Comparison of ENCODE assay signal across 12 cellular contexts in genomic region chr14:39731912-39732311, GRCh38.
A peak's percentile ranks its signal among the peaks of the same experiment; 100 is the strongest.
DNase-seq lines count a peak whose midpoint lies in the region; ATAC-seq and TF ChIP-seq lines count a peak whose summit lies in the region.
"Had no signal": no experiment of that assay in that cellular context is flagged by ENCODE, and none has a peak within 500 bp of the region (broad histone marks: within the 10 kb centered on the region; RNA-seq: fewer than 3 reads in every experiment).

No MANE protein-coding gene starts in this region.

- no peak for TF ChIP-seq RAD21 in SK-N-SH (IDR thresholded peaks at IDR 0.05; ENCODE audit: low read length)

- WGBS in SK-N-SH (ENCODE audit: low lambda C conversion rate), result 0% methylated on average over 2 of the region's 2 CpGs

- no peak overlapping the region for H2AFZ ChIP-seq in SK-N-SH (ENCODE audit: low read depth)
- no peak overlapping the region for H2AFZ ChIP-seq in Karpas-422 (ENCODE audit: low read length)

- H3K27me3 ChIP-seq in SK-N-SH (ENCODE audit: insufficient read depth), result no peaks in the 10 kb centered on the region
- no peaks in the 10 kb centered on the region for H3K27me3 ChIP-seq in Karpas-422 (ENCODE audit: low read length)
- H3K27me3 ChIP-seq: neutrophil, thyroid gland had no signal

- H3K27ac ChIP-seq in SK-N-SH (ENCODE audit: low read depth in 2 of 2, low read length in 1 of 2) (no peak overlapping the region), Karpas-422 (ENCODE audit: low read length) (no peak overlapping the region), substantia nigra (ENCODE audit: low read depth, low read length, poor library complexity, severe bottlenecking) (no peak overlapping the region)
- H3K27ac ChIP-seq: neutrophil, thyroid gland had no signal

- no peaks in the 10 kb centered on the region for H3K36me3 ChIP-seq in SK-N-SH (replicated peaks in 1 of 2; ENCODE audit: control insufficient read depth in 1 of 2, insufficient read depth in 2 of 2, low read length in 1 of 2)
- no peaks in the 10 kb centered on the region for H3K36me3 ChIP-seq in Karpas-422 (ENCODE audit: insufficient read depth, low read length)
- H3K36me3 ChIP-seq: neutrophil, thyroid gland had no signal

- H3K9me2 ChIP-seq in SK-N-SH, result no peaks in the 10 kb centered on the region
- H3K9me2 ChIP-seq in Karpas-422 (replicated peaks; ENCODE audit: insufficient read depth, low read length), result no peaks in the 10 kb centered on the region

- peak; percentile 48 for TF ChIP-seq CTCF in SK-N-SH (IDR thresholded peaks at IDR 0.05)
- peak; percentile 46 for TF ChIP-seq CTCF in epithelial cell of proximal tubule (conservative IDR thresholded peaks at IDR 0.05; ENCODE audit: low read depth, low read length)
- no peak for TF ChIP-seq CTCF in foreskin fibroblast (IDR thresholded peaks at IDR 0.05; ENCODE audit: low read depth, low read length)

- DNase-seq in SK-N-SH (no peak), Karpas-422 (peak; percentile 82), epithelial cell of proximal tubule (ENCODE audit: low read depth) (no peak), foreskin fibroblast (no peak), substantia nigra (lab: John Stamatoyannopoulos, UW) (no peak)
- DNase-seq: left colon, NCI-H446, thyroid gland had no signal

- no peaks in the 10 kb centered on the region for H3K9me3 ChIP-seq in SK-N-SH
- no peaks in the 10 kb centered on the region for H3K9me3 ChIP-seq in Karpas-422 (ENCODE audit: low read length)
- H3K9me3 ChIP-seq: neutrophil, thyroid gland had no signal

- H4K20me1 ChIP-seq in SK-N-SH (ENCODE audit: insufficient read depth) (no peaks in the 10 kb centered on the region), Karpas-422 (ENCODE audit: insufficient read depth, low read depth, low read length) (no peaks in the 10 kb centered on the region)

- CTCF ChIA-PET in SK-N-SH (lab: Yijun Ruan, JAX), result interaction anchor here (1.0 kb wide), 2 partner anchors 10 to 12 kb away, joined by 3 read pairs; no protein-coding TSS in a partner anchor

- H3K79me2 ChIP-seq in SK-N-SH (ENCODE audit: insufficient read depth) (no peaks in the 10 kb centered on the region), Karpas-422 (ENCODE audit: low read length) (no peaks in the 10 kb centered on the region)

- no peak for TF ChIP-seq EP300 in SK-N-SH (IDR thresholded peaks at IDR 0.05; ENCODE audit: borderline replicate concordance in 1 of 2, low read depth in 1 of 2, low read length in 1 of 2)

- H3K9ac ChIP-seq in SK-N-SH, result no peak overlapping the region
- no peak overlapping the region for H3K9ac ChIP-seq in Karpas-422 (ENCODE audit: low read length)

- H3K4me2 ChIP-seq in SK-N-SH, result no peak overlapping the region
- H3K4me2 ChIP-seq in Karpas-422 (ENCODE audit: low read depth, low read length, poor library complexity, severe bottlenecking), result no peak overlapping the region

- ATAC-seq in SK-N-SH treated with all-trans-retinoic acid at 6 μM for 48 hours, result no peak
- peak; percentile 79 for ATAC-seq in GM18868 (IDR thresholded peaks at IDR 0.05; ENCODE audit: unreplicated experiment)
- ATAC-seq in HG02840 (IDR thresholded peaks at IDR 0.05; ENCODE audit: low FRiP score, unreplicated experiment), result no peak
- ATAC-seq: left colon had no signal

- no peaks in the 10 kb centered on the region for H3K4me1 ChIP-seq in SK-N-SH (ENCODE audit: control insufficient read depth in 1 of 2, insufficient read depth in 2 of 2, low read depth in 1 of 2, low read length in 1 of 2)
- no peaks in the 10 kb centered on the region for H3K4me1 ChIP-seq in Karpas-422 (ENCODE audit: low read length)
- H3K4me1 ChIP-seq: thyroid gland had no signal

- H3K4me3 ChIP-seq in SK-N-SH (ENCODE audit: low read depth in 2 of 2, low read length in 1 of 2) (no peak overlapping the region), Karpas-422 (ENCODE audit: low read length) (no peak overlapping the region), epithelial cell of proximal tubule (ENCODE audit: low read depth, low read length) (no peak overlapping the region), foreskin fibroblast (ENCODE audit: low read depth in 1 of 2, low read length in 2 of 2) (no peak overlapping the region)
- H3K4me3 ChIP-seq: thyroid gland had no signal

- POLR2A ChIA-PET in SK-N-SH (lab: Yijun Ruan, JAX), result no interaction called here

- H3F3A ChIP-seq in SK-N-SH (replicated peaks; ENCODE audit: insufficient read depth), result no peaks in the 10 kb centered on the region

TF ChIP-seq in SK-N-SH, 30 proteins besides CTCF, POLR2A, EP300 and RAD21 (continues in another document):
- TF ChIP-seq NFIC (IDR thresholded peaks at IDR 0.05; ENCODE audit: borderline replicate concordance) (no peak), FOXM1 (IDR thresholded peaks at IDR 0.05; ENCODE audit: low read depth) (no peak), RFX5 (IDR thresholded peaks at IDR 0.05; ENCODE audit: low read length) (no peak), YY1 (IDR thresholded peaks at IDR 0.05; ENCODE audit: low read depth) (no peak), GATA2 (CRISPR knock-in tag; IDR thresholded peaks at IDR 0.05) (no peak), GABPA (IDR thresholded peaks at IDR 0.05; ENCODE audit: low read depth) (no peak), RCOR1 (IDR thresholded peaks at IDR 0.05; ENCODE audit: low read length) (no peak), POLR2AphosphoS5 (IDR thresholded peaks at IDR 0.05; ENCODE audit: low read depth, low read length) (no peak), ELF1 (IDR thresholded peaks at IDR 0.05) (no peak), RXRA (IDR thresholded peaks at IDR 0.05; ENCODE audit: borderline replicate concordance, low read depth) (no peak), REST (IDR thresholded peaks at IDR 0.05; ENCODE audit: low read depth, low read length) (no peak)

TF ChIP-seq in SK-N-SH treated with all-trans-retinoic acid at 6 μM for 48 hours, 23 proteins besides CTCF, POLR2A, EP300 and RAD21:
- no peak for TF ChIP-seq SNAI2 (CRISPR knock-in tag; IDR thresholded peaks at IDR 0.05)
- TF ChIP-seq, protein P1, sequence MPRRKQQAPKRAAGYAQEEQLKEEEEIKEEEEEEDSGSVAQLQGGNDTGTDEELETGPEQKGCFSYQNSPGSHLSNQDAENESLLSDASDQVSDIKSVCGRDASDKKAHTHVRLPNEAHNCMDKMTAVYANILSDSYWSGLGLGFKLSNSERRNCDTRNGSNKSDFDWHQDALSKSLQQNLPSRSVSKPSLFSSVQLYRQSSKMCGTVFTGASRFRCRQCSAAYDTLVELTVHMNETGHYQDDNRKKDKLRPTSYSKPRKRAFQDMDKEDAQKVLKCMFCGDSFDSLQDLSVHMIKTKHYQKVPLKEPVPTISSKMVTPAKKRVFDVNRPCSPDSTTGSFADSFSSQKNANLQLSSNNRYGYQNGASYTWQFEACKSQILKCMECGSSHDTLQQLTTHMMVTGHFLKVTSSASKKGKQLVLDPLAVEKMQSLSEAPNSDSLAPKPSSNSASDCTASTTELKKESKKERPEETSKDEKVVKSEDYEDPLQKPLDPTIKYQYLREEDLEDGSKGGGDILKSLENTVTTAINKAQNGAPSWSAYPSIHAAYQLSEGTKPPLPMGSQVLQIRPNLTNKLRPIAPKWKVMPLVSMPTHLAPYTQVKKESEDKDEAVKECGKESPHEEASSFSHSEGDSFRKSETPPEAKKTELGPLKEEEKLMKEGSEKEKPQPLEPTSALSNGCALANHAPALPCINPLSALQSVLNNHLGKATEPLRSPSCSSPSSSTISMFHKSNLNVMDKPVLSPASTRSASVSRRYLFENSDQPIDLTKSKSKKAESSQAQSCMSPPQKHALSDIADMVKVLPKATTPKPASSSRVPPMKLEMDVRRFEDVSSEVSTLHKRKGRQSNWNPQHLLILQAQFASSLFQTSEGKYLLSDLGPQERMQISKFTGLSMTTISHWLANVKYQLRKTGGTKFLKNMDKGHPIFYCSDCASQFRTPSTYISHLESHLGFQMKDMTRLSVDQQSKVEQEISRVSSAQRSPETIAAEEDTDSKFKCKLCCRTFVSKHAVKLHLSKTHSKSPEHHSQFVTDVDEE (CRISPR knock-in tag; IDR thresholded peaks at IDR 0.05), result no peak
- TF ChIP-seq, protein P2, sequence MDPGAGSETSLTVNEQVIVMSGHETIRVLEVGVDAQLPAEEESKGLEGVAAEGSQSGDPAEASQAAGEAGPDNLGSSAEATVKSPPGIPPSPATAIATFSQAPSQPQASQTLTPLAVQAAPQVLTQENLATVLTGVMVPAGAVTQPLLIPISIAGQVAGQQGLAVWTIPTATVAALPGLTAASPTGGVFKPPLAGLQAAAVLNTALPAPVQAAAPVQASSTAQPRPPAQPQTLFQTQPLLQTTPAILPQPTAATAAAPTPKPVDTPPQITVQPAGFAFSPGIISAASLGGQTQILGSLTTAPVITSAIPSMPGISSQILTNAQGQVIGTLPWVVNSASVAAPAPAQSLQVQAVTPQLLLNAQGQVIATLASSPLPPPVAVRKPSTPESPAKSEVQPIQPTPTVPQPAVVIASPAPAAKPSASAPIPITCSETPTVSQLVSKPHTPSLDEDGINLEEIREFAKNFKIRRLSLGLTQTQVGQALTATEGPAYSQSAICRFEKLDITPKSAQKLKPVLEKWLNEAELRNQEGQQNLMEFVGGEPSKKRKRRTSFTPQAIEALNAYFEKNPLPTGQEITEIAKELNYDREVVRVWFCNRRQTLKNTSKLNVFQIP (CRISPR knock-in tag; IDR thresholded peaks at IDR 0.05; ENCODE audit: borderline replicate concordance, low read depth), result no peak
